In the genomic region with DNA sequence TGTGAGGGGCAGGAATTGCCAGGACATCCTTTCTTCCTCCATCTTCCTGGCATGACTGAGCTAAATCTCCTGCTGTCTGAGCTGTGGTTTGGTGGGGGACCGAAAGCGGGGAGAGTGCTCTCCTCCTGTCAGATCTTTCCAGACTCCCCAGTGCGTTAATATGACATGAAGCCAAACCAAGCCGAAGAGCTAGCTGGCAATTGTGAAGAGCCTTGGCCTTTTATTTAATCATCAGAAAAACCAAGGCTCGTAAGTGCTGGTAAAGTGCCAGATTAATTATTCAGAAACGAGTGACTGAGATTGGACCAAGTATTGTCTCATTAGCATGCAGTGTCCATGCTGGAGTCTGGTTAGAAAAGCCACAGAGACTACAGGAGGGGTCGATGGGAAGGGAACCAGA, we compare ENCODE assay signal across 31 cellular contexts. TPM values are rescaled to one million over a fixed set of nuclear protein-coding genes. Genes with fewer than 3 reads are reported as not detected.
DNase-seq lines count a peak whose midpoint lies in the region; ATAC-seq, FAIRE-seq and TF ChIP-seq lines count a peak whose summit lies in the region.
"Had no signal": no experiment of that assay in that cellular context is flagged by ENCODE, and none has a peak within 500 bp of the region (broad histone marks: within the 10 kb centered on the region; RNA-seq: fewer than 3 reads in every experiment).

No MANE protein-coding gene starts in this region.

- DNase-seq in Ammon's horn (ENCODE audit: low spot score) (peak; percentile 45), M059J (ENCODE audit: low read depth) (peak; percentile 17), astrocyte of the cerebellum (ENCODE audit: low read depth) (peak; percentile 73), upper lobe of right lung (no peak), T1000 (lab: John Stamatoyannopoulos, UW) (no peak), HepG2 (ENCODE audit: low spot score) (no peak)
- DNase-seq: activated CD4-positive, alpha-beta T cell treated with anti-CD3 and anti-CD28 coated beads, Interleukin-2, amount 50 U/mL, for 4 hours; activated naive CD4-positive, alpha-beta T cell; brain microvascular endothelial cell; CD4-positive, alpha-beta memory T cell; H9; left cardiac atrium; mucosa of descending colon; natural killer cell; NCI-H146; NCI-H69; Right ventricle myocardium superior; stimulated activated naive CD4-positive, alpha-beta T cell treated with Interleukin-2 at 50 U/mL for 16 hours; T-helper 2 cell; uterus had no signal

- H3K36me3 ChIP-seq in upper lobe of right lung (no peaks in the 10 kb centered on the region), HepG2 (replicated peaks in 1 of 2; ENCODE audit: control insufficient read depth in 1 of 2, insufficient read depth in 2 of 2, low read length in 2 of 2) (no peaks in the 10 kb centered on the region)
- H3K36me3 ChIP-seq: brain microvascular endothelial cell, thoracic aorta, uterus had no signal

- no peak for ATAC-seq in upper lobe of right lung
- no peak for ATAC-seq in HepG2
- ATAC-seq in esophagus mucosa = no peak
- ATAC-seq: activated CD4-positive, CD25-positive, alpha-beta regulatory T cell treated with anti-CD3 and anti-CD28 coated beads, Interleukin-2, amount 50 U/mL, for 24 hours; left cardiac atrium; mucosa of descending colon; natural killer cell; Panc1; SK-N-SH treated with all-trans-retinoic acid at 6 μM for 48 hours had no signal

- no TSS peak for BruUV-seq in HepG2 (replicated peaks; lab: Mats Ljungman, UMichigan)

- H3K79me2 ChIP-seq in HepG2 (ENCODE audit: insufficient read depth, low read length) = no peaks in the 10 kb centered on the region

- H3K9me3 ChIP-seq in upper lobe of right lung (no peaks in the 10 kb centered on the region), HepG2 (ENCODE audit: low read length) (no peaks in the 10 kb centered on the region)
- H3K9me3 ChIP-seq: mucosa of descending colon, thoracic aorta, uterus had no signal

- no peak for TF ChIP-seq EP300 in HepG2 (IDR thresholded peaks at IDR 0.05; ENCODE audit: low read depth in 2 of 2, low read length in 2 of 2)
- no peak for TF ChIP-seq EP300 in HepG2 (CRISPR knock-in tag; IDR thresholded peaks at IDR 0.05; ENCODE audit: borderline replicate concordance)

- FAIRE-seq in islet of Langerhans (lab: Jason Lieb, UNC) = peak; percentile 61
- FAIRE-seq in HepG2 (lab: Jason Lieb, UNC) = no peak
- FAIRE-seq: colon, GM12891 had no signal

- TF ChIP-seq RAD21 in HepG2 (CRISPR knock-in tag; IDR thresholded peaks at IDR 0.05) = no peak

- POLR2A ChIA-PET in HepG2 (lab: Yijun Ruan, JAX) = no interaction called here

- H3K27ac ChIP-seq in upper lobe of right lung = no peak overlapping the region
- H3K27ac ChIP-seq in HepG2 (ENCODE audit: extremely low read length, insufficient read depth, low read length) = no peak overlapping the region
- H3K27ac ChIP-seq: brain microvascular endothelial cell, KMS-11, skin epidermis, thoracic aorta, uterus had no signal

- 18% methylated on average over 7 of the region's 7 CpGs for WGBS in HepG2 (ENCODE audit: low lambda C conversion rate)

- no peak for TF ChIP-seq POLR2A in HepG2 (IDR thresholded peaks at IDR 0.05; ENCODE audit: insufficient read depth in 1 of 2, low read depth in 2 of 2, low read length in 2 of 2)

- H3K4me1 ChIP-seq in upper lobe of right lung (no peaks in the 10 kb centered on the region), HepG2 (ENCODE audit: insufficient read depth, low read length) (no peaks in the 10 kb centered on the region)
- H3K4me1 ChIP-seq: uterus had no signal

- H3K4me2 ChIP-seq in HepG2 (ENCODE audit: low read depth, low read length) = no peak overlapping the region
- H3K4me2 ChIP-seq: KMS-11 had no signal

- no peak overlapping the region for H2AFZ ChIP-seq in HepG2 (ENCODE audit: low read length)

- H4K20me1 ChIP-seq in HepG2 (ENCODE audit: insufficient read depth, low read length) = no peaks in the 10 kb centered on the region

- no peak overlapping the region for H3K9ac ChIP-seq in HepG2 (ENCODE audit: insufficient read depth, low read depth, low read length)
- H3K9ac ChIP-seq: KMS-11 had no signal

- in situ Hi-C loops in astrocyte of the cerebellum (cut with HindIII; ENCODE audit: low sequenced_read_pairs) (no loop called here), HepG2 (cut with HindIII; ENCODE audit: extremely low pct_ligation_motif_present, low pct_unique_long_range_greater_than_20kb) (no loop called here)

- TF ChIP-seq CTCF in astrocyte of the cerebellum (IDR thresholded peaks at IDR 0.05; ENCODE audit: low read depth, low read length, missing control alignments) (no peak), upper lobe of right lung (IDR thresholded peaks at IDR 0.05) (no peak), HepG2 (CRISPR knock-in tag; IDR thresholded peaks at IDR 0.05) (no peak)

- peaks cover 6% of the 10 kb centered on the region for H3K27me3 ChIP-seq in upper lobe of right lung
- H3K27me3 ChIP-seq in HepG2 (ENCODE audit: control insufficient read depth in 1 of 2, insufficient read depth in 2 of 2, low read length in 2 of 2) = no peaks in the 10 kb centered on the region; a peak in 4 of 5 replicates
- H3K27me3 ChIP-seq: brain microvascular endothelial cell, uterus had no signal

- intact Hi-C loops in upper lobe of right lung (cut with DNase I) (no loop called here), HepG2 (cut with micrococcal nuclease; ENCODE audit: unreplicated experiment) (no loop called here)

- CTCF ChIA-PET in HepG2 (lab: Yijun Ruan, JAX; ENCODE audit: low intra/inter-chr PET ratio, low total read pairs) = no interaction called here

- peak overlapping the region; percentile 0 for H3K4me3 ChIP-seq in astrocyte of the cerebellum (ENCODE audit: low read depth, low read length)
- H3K4me3 ChIP-seq in upper lobe of right lung = no peak overlapping the region
- H3K4me3 ChIP-seq in HepG2 (replicated peaks in 1 of 3; ENCODE audit: insufficient read depth in 1 of 3, low read depth in 2 of 3, low read length in 3 of 3) = no peak overlapping the region
- H3K4me3 ChIP-seq: lung, mucosa of descending colon, skin epidermis, thoracic aorta, uterus had no signal

TF ChIP-seq in HepG2, 621 proteins besides CTCF, POLR2A, EP300 and RAD21 (continues in another document):
- TF ChIP-seq HOXD1 (CRISPR knock-in tag; IDR thresholded peaks at IDR 0.05) (no peak), ZKSCAN5 (CRISPR knock-in tag; IDR thresholded peaks at IDR 0.05) (no peak), ZC3H4 (CRISPR knock-in tag; IDR thresholded peaks at IDR 0.05; ENCODE audit: borderline replicate concordance) (no peak), MYNN (CRISPR knock-in tag; IDR thresholded peaks at IDR 0.05; ENCODE audit: low read depth) (no peak), ZNF652 (CRISPR knock-in tag; IDR thresholded peaks at IDR 0.05; ENCODE audit: borderline replicate concordance, low read depth) (no peak), FOSL2 (CRISPR knock-in tag; IDR thresholded peaks at IDR 0.05) (no peak), ZSCAN12 (CRISPR knock-in tag; IDR thresholded peaks at IDR 0.05) (no peak)
- TF ChIP-seq, protein P1, sequence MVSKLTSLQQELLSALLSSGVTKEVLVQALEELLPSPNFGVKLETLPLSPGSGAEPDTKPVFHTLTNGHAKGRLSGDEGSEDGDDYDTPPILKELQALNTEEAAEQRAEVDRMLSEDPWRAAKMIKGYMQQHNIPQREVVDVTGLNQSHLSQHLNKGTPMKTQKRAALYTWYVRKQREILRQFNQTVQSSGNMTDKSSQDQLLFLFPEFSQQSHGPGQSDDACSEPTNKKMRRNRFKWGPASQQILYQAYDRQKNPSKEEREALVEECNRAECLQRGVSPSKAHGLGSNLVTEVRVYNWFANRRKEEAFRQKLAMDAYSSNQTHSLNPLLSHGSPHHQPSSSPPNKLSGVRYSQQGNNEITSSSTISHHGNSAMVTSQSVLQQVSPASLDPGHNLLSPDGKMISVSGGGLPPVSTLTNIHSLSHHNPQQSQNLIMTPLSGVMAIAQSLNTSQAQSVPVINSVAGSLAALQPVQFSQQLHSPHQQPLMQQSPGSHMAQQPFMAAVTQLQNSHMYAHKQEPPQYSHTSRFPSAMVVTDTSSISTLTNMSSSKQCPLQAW (CRISPR knock-in tag; IDR thresholded peaks at IDR 0.05) = no peak
- TF ChIP-seq, protein P2, sequence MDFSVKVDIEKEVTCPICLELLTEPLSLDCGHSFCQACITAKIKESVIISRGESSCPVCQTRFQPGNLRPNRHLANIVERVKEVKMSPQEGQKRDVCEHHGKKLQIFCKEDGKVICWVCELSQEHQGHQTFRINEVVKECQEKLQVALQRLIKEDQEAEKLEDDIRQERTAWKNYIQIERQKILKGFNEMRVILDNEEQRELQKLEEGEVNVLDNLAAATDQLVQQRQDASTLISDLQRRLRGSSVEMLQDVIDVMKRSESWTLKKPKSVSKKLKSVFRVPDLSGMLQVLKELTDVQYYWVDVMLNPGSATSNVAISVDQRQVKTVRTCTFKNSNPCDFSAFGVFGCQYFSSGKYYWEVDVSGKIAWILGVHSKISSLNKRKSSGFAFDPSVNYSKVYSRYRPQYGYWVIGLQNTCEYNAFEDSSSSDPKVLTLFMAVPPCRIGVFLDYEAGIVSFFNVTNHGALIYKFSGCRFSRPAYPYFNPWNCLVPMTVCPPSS (IDR thresholded peaks at IDR 0.05) = no peak

RNA-seq across cellular contexts. Expression of a gene that starts 14.5 kb away (rescaled TPM):
- total RNA-seq in M059J (2014; rRNA removed; shearing (Covaris generic)) = 36.8 and 46.7 TPM in 2 replicates
- 56.1 TPM for total RNA-seq in upper lobe of right lung
- total RNA-seq in HepG2 (2016; rRNA removed; fragmentation: Illumina TruSeq; extraction: Trizol) = 167 and 307 TPM in 2 replicates
- total RNA-seq in HepG2 (2016; cell fraction: cytosol; rRNA removed; fragmentation: Illumina TruSeq; extraction: Trizol; ENCODE audit: low read depth) = 38.2 and 40.5 TPM in 2 replicates
- total RNA-seq in HepG2 (2016; cell fraction: insoluble cytoplasmic fraction; rRNA removed; fragmentation: Illumina TruSeq; extraction: Trizol) = 164 and 309 TPM in 2 replicates
- 59.5 and 69.4 TPM in 2 replicates for total RNA-seq in HepG2 (2016; cell fraction: membrane; rRNA removed; fragmentation: Illumina TruSeq; extraction: Trizol)
- total RNA-seq in HepG2 (2016; cell fraction: nucleus; rRNA removed; fragmentation: Illumina TruSeq; extraction: Trizol) = 164 and 186 TPM in 2 replicates
- 80.9 and 117 TPM in 2 replicates for polyA plus RNA-seq in HepG2 (2011; rRNA removed)
- polyA plus RNA-seq in HepG2 (2011; cell fraction: cytosol; rRNA removed) = 47.3 and 64.4 TPM in 2 replicates
- 50.1 and 64.8 TPM in 2 replicates for polyA plus RNA-seq in HepG2 (2011; cell fraction: nucleus; rRNA removed)
- 113 and 158 TPM in 2 replicates for polyA plus RNA-seq in HepG2 (2012)
- 5.8 and 6.2 TPM in 2 replicates for polyA plus RNA-seq in HepG2 (2016; cell fraction: cytosol; fragmentation: Illumina TruSeq; extraction: Trizol; ENCODE audit: low read depth)
- polyA plus RNA-seq in HepG2 (2016; cell fraction: insoluble cytoplasmic fraction; fragmentation: Illumina TruSeq; extraction: Trizol; ENCODE audit: low read depth) = 202 and 204 TPM in 2 replicates
- polyA plus RNA-seq in HepG2 (2016; cell fraction: membrane; fragmentation: Illumina TruSeq; extraction: Trizol; ENCODE audit: low read depth) = 14.7 and 18.7 TPM in 2 replicates
- polyA plus RNA-seq in HepG2 (2016; cell fraction: nucleus; fragmentation: Illumina TruSeq; extraction: Trizol; ENCODE audit: insufficient read depth, low read depth) = 186 and 216 TPM in 2 replicates
- 64.6 and 115 TPM in 2 replicates for polyA minus RNA-seq in HepG2 (2011; rRNA and poly(A)+ RNA removed; ENCODE audit: low replicate concordance)
- polyA minus RNA-seq in HepG2 (2011; cell fraction: cytosol; rRNA and poly(A)+ RNA removed) = 343 and 363 TPM in 2 replicates
- 210 and 231 TPM in 2 replicates for polyA minus RNA-seq in HepG2 (2011; cell fraction: nucleus; rRNA and poly(A)+ RNA removed)
- 59.9 TPM for total RNA-seq in esophagus mucosa

Comparison
In these comparisons a context has a peak if more than half of its experiments do, and no peak if none do; other contexts are left out.
1. DNase-seq: peak in Ammon's horn (single experiment), M059J (single experiment) and astrocyte of the cerebellum (single experiment); none in upper lobe of right lung (single experiment), T1000 (single experiment) and HepG2 (single experiment).